ENCODE assay signal across 8 cellular contexts in genomic region chr1:55140546-55140983, GRCh38.
DNase-seq lines count a peak whose midpoint lies in the region; ATAC-seq, FAIRE-seq and TF ChIP-seq lines count a peak whose summit lies in the region.

No MANE protein-coding gene starts in this region.

- DNase-seq in DMS53 (lab: John Stamatoyannopoulos, UW) (peak; percentile 96), LHCN-M2 (ENCODE audit: low read depth) (peak; percentile 89), RCC 7860 (ENCODE audit: low spot score) (peak; percentile 65), fibroblast of the conjunctiva (ENCODE audit: low read depth) (peak; percentile 86), occipital lobe (lab: John Stamatoyannopoulos, UW) (peak; percentile 53), thyroid gland (peak; percentile 57 to 68)

- peak; percentile 80 for FAIRE-seq in RCC 7860 (lab: Jason Lieb, UNC)

- peaks cover 37 to 40% of the 10 kb centered on the region in 2 donors for H3K36me3 ChIP-seq in thyroid gland

- H3K27ac ChIP-seq in thyroid gland: no peak overlapping the region

- no peaks in the 10 kb centered on the region for H3K9me3 Mint-ChIP-seq in activated T-helper 17 cell treated with anti-CD3 and anti-CD28 coated beads, Interleukin-2, amount 50 U/mL, for 72 hours

- H3K4me3 Mint-ChIP-seq in activated T-helper 17 cell treated with anti-CD3 and anti-CD28 coated beads, Interleukin-2, amount 50 U/mL, for 72 hours: no peak overlapping the region

- TF ChIP-seq CTCF in thyroid gland (IDR thresholded peaks at IDR 0.05): peak; percentile 48 to 85 (median 77)

- ATAC-seq in GM21529 (IDR thresholded peaks at IDR 0.05; ENCODE audit: unreplicated experiment): peak; percentile 92
- peak; percentile 100 for ATAC-seq in activated T-helper 17 cell treated with anti-CD3 and anti-CD28 coated beads, Interleukin-2, amount 50 U/mL, for 72 hours (replicated peaks)

- peak overlapping the region; percentile 70 for H3K27ac Mint-ChIP-seq in activated T-helper 17 cell treated with anti-CD3 and anti-CD28 coated beads, Interleukin-2, amount 50 U/mL, for 72 hours

- H3K4me1 Mint-ChIP-seq in activated T-helper 17 cell treated with anti-CD3 and anti-CD28 coated beads, Interleukin-2, amount 50 U/mL, for 72 hours: no peaks in the 10 kb centered on the region

- no peaks in the 10 kb centered on the region for H3K4me1 ChIP-seq in thyroid gland

- no peaks in the 10 kb centered on the region for H3K27me3 Mint-ChIP-seq in activated T-helper 17 cell treated with anti-CD3 and anti-CD28 coated beads, Interleukin-2, amount 50 U/mL, for 72 hours

- no peaks in the 10 kb centered on the region for H3K9me3 ChIP-seq in thyroid gland

- TF ChIP-seq POLR2A in thyroid gland (IDR thresholded peaks at IDR 0.05): no peak

- H3K27me3 ChIP-seq in thyroid gland: no peaks in the 10 kb centered on the region

- H3K4me3 ChIP-seq in thyroid gland (replicated peaks in 1 of 3): no peak overlapping the region

- WGBS in thyroid gland, 2 donors: 13 to 21% methylated on average over 3 of the region's 3 CpGs

- H3K36me3 Mint-ChIP-seq in activated T-helper 17 cell treated with anti-CD3 and anti-CD28 coated beads, Interleukin-2, amount 50 U/mL, for 72 hours (ENCODE audit: low read depth): peaks cover 54% of the 10 kb centered on the region

- intact Hi-C loops in thyroid gland (cut with DNase I): loop anchor here (5.0 kb wide), 1 partner anchor 137 kb away; no protein-coding TSS in a partner anchor
